In genomic region chr16:57782607-57783055, GRCh38 we compare ENCODE assay signal across 8 cellular contexts. TPM values are rescaled to one million over a fixed set of nuclear protein-coding genes. Genes with fewer than 3 reads are reported as not detected.
DNase-seq lines count a peak whose midpoint lies in the region; ATAC-seq, FAIRE-seq and TF ChIP-seq lines count a peak whose summit lies in the region.
"Not testable (repeated sequence)": the region's sequence is repeated elsewhere in the genome, so short reads cannot be mapped to it uniquely, and the experiment has no call there.

No MANE protein-coding gene starts in this region.

- not testable (repeated sequence) for H3K9me3 ChIP-seq in A549; SK-N-MC (ENCODE audit: low read depth, low read length); lower lobe of right lung; osteoblast (ENCODE audit: low read depth, low read length); upper lobe of left lung

- peak overlapping the region; percentile 24; the same call in 2 of the 3 replicates for H3K4me2 ChIP-seq in A549
- not testable (repeated sequence) for H3K4me2 ChIP-seq in osteoblast (ENCODE audit: insufficient read depth, low read length)

- not testable (repeated sequence) for H3K36me3 ChIP-seq in SK-N-MC (ENCODE audit: insufficient read depth, low read length)
- peaks cover 44% of the 10 kb centered on the region for H3K36me3 ChIP-seq in lower lobe of right lung
- peaks cover 23% of the 10 kb centered on the region for H3K36me3 ChIP-seq in osteoblast (ENCODE audit: insufficient read depth, low read length)
- H3K36me3 ChIP-seq in upper lobe of left lung: peaks cover 0 to 48% (median 15%) of the 10 kb centered on the region in 4 donors

- not testable (repeated sequence) for TF ChIP-seq RAD21 in A549 (conservative IDR thresholded peaks at IDR 0.05 in 1 of 2, IDR thresholded peaks at IDR 0.05 in 1 of 2)

- not testable (repeated sequence) for H3K4me3 ChIP-seq in A549; SK-N-MC; lower lobe of right lung; osteoblast (ENCODE audit: insufficient read depth, low read length); upper lobe of left lung

- peak overlapping the region; percentile 87 for H3K27ac Mint-ChIP-seq in HFFc6
- H3K27ac Mint-ChIP-seq in chondrocyte (ENCODE audit: unreplicated experiment): peak overlapping the region; percentile 69

- H3K4me3 Mint-ChIP-seq in HFFc6; chondrocyte (ENCODE audit: unreplicated experiment): not testable (repeated sequence)

- H3K9me3 Mint-ChIP-seq in HFFc6; chondrocyte (ENCODE audit: low read depth): not testable (repeated sequence)

- not testable (repeated sequence) for ATAC-seq in A549; Right ventricle myocardium superior (ENCODE audit: poor library complexity); lower lobe of right lung; upper lobe of left lung (ENCODE audit: low FRiP score in 2 of 2)

- not testable (repeated sequence) for H2AFZ ChIP-seq in osteoblast (ENCODE audit: low read length)

- H3K27ac ChIP-seq in A549: peak overlapping the region; percentile 40 to 76; a peak in 5 of 6 replicates
- H3K27ac ChIP-seq in SK-N-MC: 0 out of 2 replicates have a peak overlapping the region, but pooled peaks have one; percentile 11
- H3K27ac ChIP-seq in lower lobe of right lung: peak overlapping the region; percentile 43
- peak overlapping the region; percentile 43 for H3K27ac ChIP-seq in osteoblast (ENCODE audit: low read depth, low read length)
- H3K27ac ChIP-seq in upper lobe of left lung: peak overlapping the region in 3 of 4 donors; percentile 13 to 55 (median 31)

- POLR2A ChIA-PET in A549 (lab: Yijun Ruan, JAX): interaction anchor here (1.1 to 1.3 kb wide), 2 partner anchors 12 to 15 kb away, joined by 3 to 5 read pairs; no protein-coding TSS in a partner anchor

- CTCF ChIA-PET in A549 (lab: Yijun Ruan, JAX): interaction anchor here (0.8 to 4.1 kb wide), 8 partner anchors 12 to 207 kb away, joined by 3 to 40 read pairs (median 6); no protein-coding TSS in a partner anchor

- peaks cover 12% of the 10 kb centered on the region for H3K79me2 ChIP-seq in osteoblast (ENCODE audit: insufficient read depth, low read length)

- TF ChIP-seq EP300 in A549 (IDR thresholded peaks at IDR 0.05); upper lobe of left lung (IDR thresholded peaks at IDR 0.05): not testable (repeated sequence)

- H3K27me3 ChIP-seq in lower lobe of right lung (ENCODE audit: low read depth); osteoblast (ENCODE audit: insufficient read depth, low read length); upper lobe of left lung: not testable (repeated sequence)

- intact Hi-C loops in Right ventricle myocardium superior (cut with DNase I); lower lobe of right lung (cut with DNase I): not testable (repeated sequence)

- not testable (repeated sequence) for TF ChIP-seq CTCF in A549 (IDR thresholded peaks at IDR 0.05); HFFc6 (IDR thresholded peaks at IDR 0.05); chondrocyte (IDR thresholded peaks at IDR 0.05); lower lobe of right lung (IDR thresholded peaks at IDR 0.05); osteoblast (IDR thresholded peaks at IDR 0.05; ENCODE audit: extremely low read depth, low read depth, low read length); upper lobe of left lung (IDR thresholded peaks at IDR 0.05)

- peaks cover 28% of the 10 kb centered on the region for H3K36me3 Mint-ChIP-seq in HFFc6 (ENCODE audit: low read depth)
- H3K36me3 Mint-ChIP-seq in chondrocyte (ENCODE audit: low read depth): peaks cover 30% of the 10 kb centered on the region

- H3K4me1 ChIP-seq in A549 (peaks cover 72% of the 10 kb centered on the region), lower lobe of right lung (peaks cover 16% of the 10 kb centered on the region), upper lobe of left lung (peaks cover 12 to 16% (median 14%) of the 10 kb centered on the region in 4 donors)
- not testable (repeated sequence) for H3K4me1 ChIP-seq in osteoblast (ENCODE audit: insufficient read depth, low read length)

- H3K9ac ChIP-seq in SK-N-MC (ENCODE audit: insufficient read length): not testable (repeated sequence)

- not testable (repeated sequence) for H3K27me3 Mint-ChIP-seq in HFFc6 (ENCODE audit: insufficient read depth); chondrocyte (ENCODE audit: low read depth)

- FAIRE-seq in A549 (lab: Jason Lieb, UNC): not testable (repeated sequence)

- not testable (repeated sequence) for H4K20me1 ChIP-seq in osteoblast (ENCODE audit: insufficient read depth, low read length)

- DNase-seq in A549 (ENCODE audit: low read depth in 1 of 2, low spot score in 1 of 2); HFFc6; SK-N-MC (ENCODE audit: low read depth, low spot score); chondrocyte (ENCODE audit: low spot score); osteoblast (ENCODE audit: insufficient read length, low spot score, missing footprints); upper lobe of left lung: not testable (repeated sequence)
- peak; percentile 10 for DNase-seq in Right ventricle myocardium superior
- DNase-seq in lower lobe of right lung: peak; percentile 36

- not testable (repeated sequence) for TF ChIP-seq POLR2A in A549 (IDR thresholded peaks at IDR 0.05; ENCODE audit: low read length); upper lobe of left lung (IDR thresholded peaks at IDR 0.05)

- H3K4me1 Mint-ChIP-seq in HFFc6 (ENCODE audit: low read depth) (peaks cover 38% of the 10 kb centered on the region), chondrocyte (ENCODE audit: low read depth) (peaks cover 22% of the 10 kb centered on the region)

- 90% methylated on average over 11 of the region's 11 CpGs for WGBS in A549 (ENCODE audit: missing lambda C conversion rate)
- 67 to 90% methylated on average over 11 of the region's 11 CpGs for WGBS in upper lobe of left lung, 2 donors

TF ChIP-seq in A549, 52 proteins besides CTCF, POLR2A, EP300 and RAD21:
- TF ChIP-seq CEBPB (IDR thresholded peaks at IDR 0.05): peak; percentile 62 to 72; a peak in 3 of 4 replicates

RNA-seq across cellular contexts. Expression of gene KIFC3, which starts 19.7 kb away (rescaled TPM):
- polyA plus RNA-seq in A549 (2011; rRNA removed) (127 and 128 TPM in 2 replicates), A549 (2017; fragmentation: RNase III; extraction: RNeasy Plus Mini Kit Qiagen cat#74134 plus additional on column Dnase treatment) (171 to 180 TPM (median 178 TPM) in 3 replicates)
- polyA plus RNA-seq in A549 (2012; cell fraction: cytosol; rRNA removed): 236 and 291 TPM in 2 replicates
- 781 and 955 TPM in 2 replicates for polyA plus RNA-seq in A549 (2012; cell fraction: nucleus; rRNA removed)
- polyA minus RNA-seq in A549 (2011; rRNA and poly(A)+ RNA removed): 225 and 333 TPM in 2 replicates
- total RNA-seq in HFFc6 (2021; fragmentation: NEBNext Ultra II Directional; extraction: Animal tissue kit (Norgen Biotek cat#: 25700)): 10 to 100 TPM; 51.8 to 81.5 (median 72.7) TPM
- total RNA-seq in chondrocyte (74.4 to 135 TPM (median 75.6 TPM) in 3 replicates), Right ventricle myocardium superior (61.6 TPM), lower lobe of right lung (70.9 TPM), osteoblast (40.5 and 41.0 TPM in 2 replicates), upper lobe of left lung (100 to 1,000 TPM in 4 of 6 donors, 10 to 100 TPM in 2; 82.6 to 340 (median 110) TPM)

RNA-seq across cellular contexts. Expression of gene KATNB1, which starts 47.1 kb away (rescaled TPM):
- 18.6 and 21.1 TPM in 2 replicates for polyA plus RNA-seq in A549 (2011; rRNA removed)
- polyA plus RNA-seq in A549 (2012; cell fraction: cytosol; rRNA removed): 43.2 and 53.0 TPM in 2 replicates
- 124 and 158 TPM in 2 replicates for polyA plus RNA-seq in A549 (2012; cell fraction: nucleus; rRNA removed)
- 18.1 to 21.0 TPM (median 19.1 TPM) in 3 replicates for polyA plus RNA-seq in A549 (2017; fragmentation: RNase III; extraction: RNeasy Plus Mini Kit Qiagen cat#74134 plus additional on column Dnase treatment)
- 14.3 and 22.3 TPM in 2 replicates for polyA minus RNA-seq in A549 (2011; rRNA and poly(A)+ RNA removed)
- 10 to 100 TPM; 20.4 to 22.1 (median 21.6) TPM for total RNA-seq in HFFc6 (2021; fragmentation: NEBNext Ultra II Directional; extraction: Animal tissue kit (Norgen Biotek cat#: 25700))
- total RNA-seq in chondrocyte: 14.0 to 20.6 TPM (median 14.7 TPM) in 3 replicates
- total RNA-seq in Right ventricle myocardium superior: 9.4 TPM
- 18.0 TPM for total RNA-seq in lower lobe of right lung
- total RNA-seq in osteoblast: 17.7 and 24.6 TPM in 2 replicates
- total RNA-seq in upper lobe of left lung: 10 to 100 TPM; 19.6 to 26.6 (median 21.5) TPM
